Comparison of ENCODE assay signal across 31 cellular contexts in genomic region chr1:118993712-118994049, GRCh38. TPM values are rescaled to one million over a fixed set of nuclear protein-coding genes. Genes with fewer than 3 reads are reported as not detected.
DNase-seq lines count a peak whose midpoint lies in the region; ATAC-seq, FAIRE-seq and TF ChIP-seq lines count a peak whose summit lies in the region.
"Had no signal": no experiment of that assay in that cellular context is flagged by ENCODE, and none has a peak within 500 bp of the region (broad histone marks: within the 10 kb centered on the region; RNA-seq: fewer than 3 reads in every experiment).

No MANE protein-coding gene starts in this region.

- H3K27me3 ChIP-seq in astrocyte (ENCODE audit: insufficient read depth, low read length) = peaks cover 94% of the 10 kb centered on the region

- H3K4me3 Mint-ChIP-seq in T-helper 2 cell treated with Interferon-gamma antibody and Interleukin-4, amounts not matched to agents 5 μg/mL and 100 μg/mL, for 36 hours = no peak overlapping the region
- H3K4me3 Mint-ChIP-seq in IgD-negative memory B cell (peak overlapping the region in 3 of 4 donors; percentile 7 to 85 (median 61)), astrocyte (ENCODE audit: unreplicated experiment) (no peak overlapping the region), neural crest cell (peak overlapping the region; percentile 20)
- H3K4me3 Mint-ChIP-seq: activated CD4-positive, alpha-beta memory T cell treated with anti-CD3 and anti-CD28 coated beads for 36 hours; activated naive CD8-positive, alpha-beta T cell treated with anti-CD3 and anti-CD28 coated beads, Interleukin-2, amount 50 U/mL, for 24 hours; central memory CD8-positive, alpha-beta T cell had no signal

- H3K4me2 ChIP-seq in astrocyte (ENCODE audit: low read length) = no peak overlapping the region
- H3K4me2 ChIP-seq: SK-N-SH had no signal

- H3K4me1 ChIP-seq in astrocyte (ENCODE audit: insufficient read depth, low read length) = peaks cover 12% of the 10 kb centered on the region
- H3K4me1 ChIP-seq: uterus had no signal

- peak overlapping the region; percentile 62 for H3K27ac Mint-ChIP-seq in T-helper 2 cell treated with Interferon-gamma antibody and Interleukin-4, amounts not matched to agents 5 μg/mL and 100 μg/mL, for 36 hours
- H3K27ac Mint-ChIP-seq in IgD-negative memory B cell (peak overlapping the region in 2 of 3 donors; percentile 72 to 90), astrocyte (ENCODE audit: unreplicated experiment) (peak overlapping the region; percentile 44), neural crest cell (ENCODE audit: unreplicated experiment) (no peak overlapping the region)
- H3K27ac Mint-ChIP-seq: activated CD4-positive, alpha-beta memory T cell treated with anti-CD3 and anti-CD28 coated beads for 36 hours; activated naive CD8-positive, alpha-beta T cell treated with anti-CD3 and anti-CD28 coated beads, Interleukin-2, amount 50 U/mL, for 24 hours had no signal

- peaks cover 4% of the 10 kb centered on the region for H3K9me3 ChIP-seq in astrocyte (ENCODE audit: insufficient read depth, low read depth, low read length)
- H3K9me3 ChIP-seq: SK-N-SH, testis, uterus had no signal

- H2AFZ ChIP-seq in astrocyte (ENCODE audit: low read depth, low read length) = no peak overlapping the region

- peaks cover 81% of the 10 kb centered on the region for H3K27me3 Mint-ChIP-seq in T-helper 2 cell treated with Interferon-gamma antibody and Interleukin-4, amounts not matched to agents 5 μg/mL and 100 μg/mL, for 36 hours (ENCODE audit: low read depth)
- H3K27me3 Mint-ChIP-seq in IgD-negative memory B cell (peaks cover 82% of the 10 kb centered on the region), astrocyte (ENCODE audit: low read depth, unreplicated experiment) (peaks cover 92% of the 10 kb centered on the region), neural crest cell (ENCODE audit: low read depth) (peaks cover 99% of the 10 kb centered on the region)

- H4K20me1 ChIP-seq in astrocyte (ENCODE audit: insufficient read depth, low read length) = peaks cover 6% of the 10 kb centered on the region

- ATAC-seq in SK-N-SH treated with all-trans-retinoic acid at 6 μM for 48 hours = no peak
- ATAC-seq: activated naive CD8-positive, alpha-beta T cell treated with anti-CD3 and anti-CD28 coated beads, Interleukin-2, amount 50 U/mL, for 24 hours; gastroesophageal sphincter; HCT116; left ventricle myocardium superior had no signal

- H3K79me2 ChIP-seq in astrocyte (ENCODE audit: insufficient read depth, low read length) = no peaks in the 10 kb centered on the region

- no peak for FAIRE-seq in astrocyte (lab: Jason Lieb, UNC)
- FAIRE-seq: GM12891 had no signal

- no peak for TF ChIP-seq CTCF in astrocyte (IDR thresholded peaks at IDR 0.05; ENCODE audit: insufficient read depth, low read depth, low read length)
- no peak for TF ChIP-seq CTCF in neural crest cell (conservative IDR thresholded peaks at IDR 0.05)

- no peaks in the 10 kb centered on the region for H3K36me3 ChIP-seq in astrocyte (ENCODE audit: insufficient read depth, low read length)
- H3K36me3 ChIP-seq: gastroesophageal sphincter, uterus had no signal

- no peak overlapping the region for H3K4me3 ChIP-seq in astrocyte (ENCODE audit: insufficient read depth, low read depth, low read length)
- H3K4me3 ChIP-seq: gastroesophageal sphincter, uterus had no signal

- H3K4me1 Mint-ChIP-seq in T-helper 2 cell treated with Interferon-gamma antibody and Interleukin-4, amounts not matched to agents 5 μg/mL and 100 μg/mL, for 36 hours (ENCODE audit: low read depth) = peaks cover 4% of the 10 kb centered on the region
- H3K4me1 Mint-ChIP-seq in IgD-negative memory B cell (peaks cover 1 to 2% (median 2%) of the 10 kb centered on the region in 3 donors), astrocyte (ENCODE audit: low read depth, unreplicated experiment) (no peaks in the 10 kb centered on the region), neural crest cell (peaks cover 19% of the 10 kb centered on the region)
- H3K4me1 Mint-ChIP-seq: activated naive CD8-positive, alpha-beta T cell treated with anti-CD3 and anti-CD28 coated beads, Interleukin-2, amount 50 U/mL, for 24 hours; central memory CD8-positive, alpha-beta T cell had no signal

- DNase-seq in T-helper 2 cell treated with Interferon-gamma antibody and Interleukin-4, amounts not matched to agents 5 μg/mL and 100 μg/mL, for 36 hours (ENCODE audit: low spot score) = no peak
- DNase-seq in T-helper 2 cell (no peak), astrocyte (ENCODE audit: low read depth) (no peak), neural crest cell (ENCODE audit: low read depth, low spot score) (no peak), H4 (ENCODE audit: low spot score) (no peak), glomerular visceral epithelial cell (ENCODE audit: extremely low spot score) (no peak)
- DNase-seq: 8988T; activated CD4-positive, alpha-beta memory T cell treated with anti-CD3 and anti-CD28 coated beads for 36 hours; activated CD4-positive, CD25-positive, alpha-beta regulatory T cell; activated gamma-delta T cell; activated naive CD8-positive, alpha-beta T cell treated with anti-CD3 and anti-CD28 coated beads, Interleukin-2, amount 50 U/mL, for 24 hours; dermis blood vessel endothelial cell; Kasumi-1; left ventricle myocardium superior; NCI-H1436 treated with DMSO at 0.1 percent for 48 hours; NCI-H446; NCI-H82; occipital lobe; SK-N-SH; stimulated activated CD4-positive, alpha-beta T cell treated with anti-CD3 and anti-CD28 coated beads, Interleukin-15, amount 100 ng/mL, for 24 hours; stimulated activated naive CD4-positive, alpha-beta T cell; testis; uterus had no signal

- H3K27ac ChIP-seq in astrocyte (ENCODE audit: low read depth, low read length) = no peak overlapping the region
- H3K27ac ChIP-seq: gastroesophageal sphincter, testis, uterus had no signal

- H3K9me3 Mint-ChIP-seq in T-helper 2 cell treated with Interferon-gamma antibody and Interleukin-4, amounts not matched to agents 5 μg/mL and 100 μg/mL, for 36 hours = no peaks in the 10 kb centered on the region
- H3K9me3 Mint-ChIP-seq in IgD-negative memory B cell = peaks cover 0 to 17% (median 3%) of the 10 kb centered on the region in 3 donors
- H3K9me3 Mint-ChIP-seq in astrocyte (ENCODE audit: unreplicated experiment) = peaks cover 22% of the 10 kb centered on the region
- no peaks in the 10 kb centered on the region for H3K9me3 Mint-ChIP-seq in neural crest cell
- H3K9me3 Mint-ChIP-seq: activated CD4-positive, alpha-beta memory T cell treated with anti-CD3 and anti-CD28 coated beads for 36 hours; central memory CD8-positive, alpha-beta T cell had no signal

- no peak overlapping the region for H3K9ac ChIP-seq in astrocyte (ENCODE audit: low read length)
- H3K9ac ChIP-seq: SK-N-SH had no signal

- H3K36me3 Mint-ChIP-seq in T-helper 2 cell treated with Interferon-gamma antibody and Interleukin-4, amounts not matched to agents 5 μg/mL and 100 μg/mL, for 36 hours (ENCODE audit: low read depth) = peaks cover 4% of the 10 kb centered on the region
- peaks cover 2% of the 10 kb centered on the region for H3K36me3 Mint-ChIP-seq in IgD-negative memory B cell
- peaks cover 1% of the 10 kb centered on the region for H3K36me3 Mint-ChIP-seq in astrocyte (ENCODE audit: low read depth, unreplicated experiment)
- H3K36me3 Mint-ChIP-seq in neural crest cell (ENCODE audit: low read depth) = no peaks in the 10 kb centered on the region

TF ChIP-seq in SK-N-SH treated with all-trans-retinoic acid at 6 μM for 48 hours, 23 proteins besides CTCF, POLR2A, EP300 and RAD21 (continues in another document):
- TF ChIP-seq TCF4 (CRISPR knock-in tag; IDR thresholded peaks at IDR 0.05; ENCODE audit: borderline replicate concordance) (no peak), ZNF70 (CRISPR knock-in tag; IDR thresholded peaks at IDR 0.05) (no peak), GLIS3 (CRISPR knock-in tag; IDR thresholded peaks at IDR 0.05) (no peak), ZNF8 (CRISPR knock-in tag; IDR thresholded peaks at IDR 0.05) (no peak), TSHZ2 (CRISPR knock-in tag; IDR thresholded peaks at IDR 0.05) (no peak), ESRRG (CRISPR knock-in tag; IDR thresholded peaks at IDR 0.05) (no peak), ISL1 (CRISPR knock-in tag; IDR thresholded peaks at IDR 0.05) (no peak), ZFP3 (CRISPR knock-in tag; IDR thresholded peaks at IDR 0.05) (no peak)

RNA-seq across cellular contexts. Expression of gene TBX15, which starts 5.5 kb away (rescaled TPM):
- polyA plus RNA-seq in IgD-negative memory B cell = not detected
- total RNA-seq in astrocyte = 0.07 and 0.10 TPM in 2 replicates
- total RNA-seq in neural crest cell = 3.2 and 3.4 TPM in 2 replicates
- not detected in 2 replicates for total RNA-seq in H4 (2014; rRNA removed; shearing (Covaris generic))
- total RNA-seq: activated CD4-positive, alpha-beta memory T cell treated with anti-CD3 and anti-CD28 coated beads for 36 hours; Calu3; dermis blood vessel endothelial cell; pulmonary artery endothelial cell had no signal

Comparison
In these comparisons a context has a peak if more than half of its experiments do, and no peak if none do; other contexts are left out.
1. H3K4me3 Mint-ChIP-seq: peak in IgD-negative memory B cell (3 of 4) and neural crest cell (single experiment); none in T-helper 2 cell treated with Interferon-gamma antibody and Interleukin-4, amounts not matched to agents 5 μg/mL and 100 μg/mL, for 36 hours (single experiment) and astrocyte (single experiment).